In the genomic region with DNA sequence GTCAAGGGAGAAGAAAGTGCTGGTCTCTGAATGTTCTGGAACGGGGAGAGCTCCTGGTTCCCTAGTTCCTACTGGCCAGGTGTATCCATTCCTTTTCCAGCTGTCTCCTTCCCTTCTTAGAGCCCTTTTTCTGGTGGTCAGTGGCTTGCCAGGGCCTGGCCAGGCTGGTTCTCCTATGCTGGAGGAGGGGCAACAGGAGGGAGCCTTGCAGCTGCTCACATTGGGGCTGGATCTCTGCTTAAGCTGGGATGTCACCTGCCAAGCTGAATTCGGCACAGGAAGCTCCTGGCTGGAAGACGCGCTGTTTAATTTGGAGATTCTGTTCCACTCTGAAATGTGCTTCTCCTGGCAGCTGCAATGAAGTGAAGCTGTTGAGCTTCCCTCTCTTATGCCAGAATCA, we compare ENCODE assay signal across 22 cellular contexts. TPM values are rescaled to one million over a fixed set of nuclear protein-coding genes. Genes with fewer than 3 reads are reported as not detected.
"Had no signal": no experiment of that assay in that cellular context is flagged by ENCODE, and none has a peak within 500 bp of the region (broad histone marks: within the 10 kb centered on the region; RNA-seq: fewer than 3 reads in every experiment).

No MANE protein-coding gene starts in this region.

- H3K4me2 ChIP-seq: neural progenitor cell had no signal

- H2AFZ ChIP-seq: neural progenitor cell had no signal

- H3K27me3 ChIP-seq: dorsolateral prefrontal cortex, neural progenitor cell, right atrium auricular region, sigmoid colon, tibial artery, upper lobe of right lung, vagina had no signal

- H3K4me3 ChIP-seq: coronary artery, dorsolateral prefrontal cortex, heart left ventricle, mucosa of descending colon, neural progenitor cell, right atrium auricular region, sigmoid colon, tibial artery, upper lobe of right lung, vagina had no signal

- H3K36me3 ChIP-seq: heart left ventricle, neural progenitor cell, right atrium auricular region, sigmoid colon, tibial artery, upper lobe of right lung, vagina had no signal

- H3K9ac ChIP-seq: neural progenitor cell had no signal

- H3K9me3 ChIP-seq: heart left ventricle, mucosa of descending colon, right atrium auricular region, sigmoid colon, tibial artery, upper lobe of right lung, vagina had no signal

- DNase-seq: dorsolateral prefrontal cortex; effector CD8-positive, alpha-beta T cell; heart left ventricle; hippocampal formation; islet precursor cell; mucosa of descending colon; natural killer cell; occipital lobe; sigmoid colon; small intestine; stimulated activated CD4-positive, alpha-beta T cell treated with anti-CD3 and anti-CD28 coated beads, Interleukin-4, amount 100 ng/mL, for 24 hours; tibial artery; upper lobe of right lung had no signal

- H3K4me1 ChIP-seq: heart left ventricle, right atrium auricular region, sigmoid colon, tibial artery, upper lobe of right lung, vagina had no signal

- ATAC-seq: heart left ventricle; left lobe of liver; mucosa of descending colon; natural killer cell; stimulated activated memory B cell treated with anti-CD40 and anti-IgM and Interleukin-4, amounts not matched to agents 10 μg/mL and 1 μg/mL and 100 μg/mL, for 72 hours; upper lobe of right lung had no signal

- H3K27ac ChIP-seq: coronary artery, dorsolateral prefrontal cortex, heart left ventricle, neural progenitor cell, right atrium auricular region, sigmoid colon, tibial artery, upper lobe of right lung, vagina had no signal

RNA-seq across cellular contexts. Expression of a gene that starts 56.0 kb away (rescaled TPM):
- total RNA-seq: cerebellum, glomerular endothelial cell, mucosa of descending colon, right atrium auricular region, sigmoid colon, upper lobe of right lung, vagina had no signal
- polyA plus RNA-seq: fibroblast of lung, heart left ventricle, small intestine had no signal
